8 cellular contexts compared by ENCODE assay signal in genomic region chr12:89345830-89346740, GRCh38. TPM values are rescaled to one million over a fixed set of nuclear protein-coding genes. Genes with fewer than 3 reads are reported as not detected.
DNase-seq lines count a peak whose midpoint lies in the region; ATAC-seq and TF ChIP-seq lines count a peak whose summit lies in the region.

No MANE protein-coding gene starts in this region.

- TF ChIP-seq POLR2A in uterus (IDR thresholded peaks at IDR 0.05): no peak

- H3K4me1 ChIP-seq in effector memory CD4-positive, alpha-beta T cell (ENCODE audit: control insufficient read depth, insufficient read depth, low read length, poor library complexity, severe bottlenecking): peaks cover 15% of the 10 kb centered on the region
- no peaks in the 10 kb centered on the region for H3K4me1 ChIP-seq in uterus

- H3K9me3 ChIP-seq in effector memory CD4-positive, alpha-beta T cell (ENCODE audit: control insufficient read depth, low read length): no peaks in the 10 kb centered on the region
- H3K9me3 ChIP-seq in uterus: no peaks in the 10 kb centered on the region

- no peaks in the 10 kb centered on the region for H3K36me3 ChIP-seq in effector memory CD4-positive, alpha-beta T cell (ENCODE audit: control insufficient read depth, insufficient read depth, low read length)
- H3K36me3 ChIP-seq in uterus: no peaks in the 10 kb centered on the region

- peak; percentile 48 for DNase-seq in stimulated activated CD4-positive, alpha-beta T cell treated with anti-CD3 and anti-CD28 coated beads, Interleukin-15, amount 100 ng/mL, for 24 hours
- no peak for DNase-seq in stimulated activated CD4-positive, alpha-beta T cell treated with anti-CD3 and anti-CD28 coated beads, Interleukin-12 subunit alpha, Interleukin-12 subunit beta, amount 100 ng/mL, for 4 hours
- peak; percentile 88 for DNase-seq in NCI-H1092 (lab: John Stamatoyannopoulos, UW)
- peak; percentile 69 for DNase-seq in SKM-1 treated with dmso at 0.1 percent for 144 hours (lab: John Stamatoyannopoulos, UW; ENCODE audit: unreplicated experiment)
- DNase-seq in effector memory CD4-positive, alpha-beta T cell: peak in 2 of 3 donors; percentile 2 to 12
- peak; percentile 49 for DNase-seq in midbrain (lab: John Stamatoyannopoulos, UW)
- peak in 1 of 2 donors; percentile 47 for DNase-seq in uterus

- H3K4me3 ChIP-seq in effector memory CD4-positive, alpha-beta T cell (ENCODE audit: insufficient read depth, low read depth, low read length, poor library complexity, severe bottlenecking): no peak overlapping the region
- H3K4me3 ChIP-seq in uterus: no peak overlapping the region

- peak; percentile 97 for ATAC-seq in HG02798 (IDR thresholded peaks at IDR 0.05; ENCODE audit: poor library complexity, unreplicated experiment)

- no peak overlapping the region for H3K27ac ChIP-seq in effector memory CD4-positive, alpha-beta T cell (ENCODE audit: insufficient read depth, low read length, poor library complexity, severe bottlenecking)
- peak overlapping the region; percentile 31 to 42 for H3K27ac ChIP-seq in uterus

- no peak for TF ChIP-seq CTCF in uterus (IDR thresholded peaks at IDR 0.05)

- intact Hi-C loops in uterus (cut with DNase I; ENCODE audit: low total_unique reads): no loop called here

- H3K27me3 ChIP-seq in effector memory CD4-positive, alpha-beta T cell (replicated peaks; ENCODE audit: control insufficient read depth, insufficient read depth, low read length, poor library complexity, severe bottlenecking): no peaks in the 10 kb centered on the region
- H3K27me3 ChIP-seq in uterus: no peaks in the 10 kb centered on the region

RNA-seq across cellular contexts. Expression of gene DUSP6, which starts 6.2 kb away (rescaled TPM):
- total RNA-seq in uterus: 100 to 1,000 TPM in 1 of 4 donors, 10 to 100 TPM in 3; 28.7 to 103 (median 77.6) TPM
